Comparison of ENCODE assay signal across 10 cellular contexts in genomic region chr1:117695796-117696505, GRCh38.
DNase-seq lines count a peak whose midpoint lies in the region; ATAC-seq, FAIRE-seq and TF ChIP-seq lines count a peak whose summit lies in the region.
"Had no signal": no experiment of that assay in that cellular context is flagged by ENCODE, and none has a peak within 500 bp of the region (broad histone marks: within the 10 kb centered on the region; RNA-seq: fewer than 3 reads in every experiment).

No MANE protein-coding gene starts in this region.

- H3K4me2 ChIP-seq in astrocyte (ENCODE audit: low read length) = peak overlapping the region; percentile 73

- peak overlapping the region; percentile 83 for H2AFZ ChIP-seq in astrocyte (ENCODE audit: low read depth, low read length)

- 36 to 53% (median 42%) methylated on average over 9 of the region's 9 CpGs for WGBS in heart left ventricle, 4 donors
- 50 to 60% (median 54%) methylated on average over 9 of the region's 9 CpGs for WGBS in psoas muscle, 3 donors

- DNase-seq in AG20443 (ENCODE audit: low spot score) (peak; percentile 76), astrocyte (ENCODE audit: low read depth) (peak; percentile 96), heart left ventricle (peak in 2 of 5 donors; percentile 43 to 44), psoas muscle (peak in 1 of 2 donors; percentile 32), endothelial cell (ENCODE audit: low spot score) (no peak)
- DNase-seq: effector CD8-positive, alpha-beta T cell; nephron progenitor cell had no signal

- H3K27me3 Mint-ChIP-seq in astrocyte (ENCODE audit: low read depth, unreplicated experiment) (peaks cover 8% of the 10 kb centered on the region), endothelial cell (ENCODE audit: unreplicated experiment) (no peaks in the 10 kb centered on the region)

- H3K4me1 Mint-ChIP-seq in astrocyte (ENCODE audit: low read depth, unreplicated experiment) (peaks cover 25% of the 10 kb centered on the region), endothelial cell (ENCODE audit: unreplicated experiment) (no peaks in the 10 kb centered on the region)
- H3K4me1 Mint-ChIP-seq: nephron progenitor cell had no signal

- no peaks in the 10 kb centered on the region for H3K27me3 ChIP-seq in astrocyte (ENCODE audit: insufficient read depth, low read length)
- H3K27me3 ChIP-seq in heart left ventricle = no peaks in the 10 kb centered on the region
- H3K27me3 ChIP-seq in psoas muscle (ENCODE audit: insufficient read depth in 3 of 3, low read length in 2 of 3) = no peaks in the 10 kb centered on the region

- peaks cover 13% of the 10 kb centered on the region for H3K4me1 ChIP-seq in astrocyte (ENCODE audit: insufficient read depth, low read length)
- H3K4me1 ChIP-seq in heart left ventricle = peaks cover 0 to 25% (median 11%) of the 10 kb centered on the region in 12 donors
- H3K4me1 ChIP-seq in psoas muscle = no peaks in the 10 kb centered on the region

- no peak for TF ChIP-seq POLR2A in heart left ventricle (IDR thresholded peaks at IDR 0.05)

- H3K9me3 Mint-ChIP-seq in astrocyte (ENCODE audit: unreplicated experiment) = no peaks in the 10 kb centered on the region
- H3K9me3 Mint-ChIP-seq in endothelial cell (ENCODE audit: unreplicated experiment) = no peaks in the 10 kb centered on the region
- H3K9me3 Mint-ChIP-seq: nephron progenitor cell had no signal

- H3K36me3 Mint-ChIP-seq in astrocyte (ENCODE audit: low read depth, unreplicated experiment) (no peaks in the 10 kb centered on the region), endothelial cell (ENCODE audit: low read depth, unreplicated experiment) (no peaks in the 10 kb centered on the region)

- peak overlapping the region; percentile 84 for H3K27ac ChIP-seq in astrocyte (ENCODE audit: low read depth, low read length)
- H3K27ac ChIP-seq in heart left ventricle = peak overlapping the region in 11 of 12 donors; percentile 31 to 85 (median 66)
- H3K27ac ChIP-seq in psoas muscle = peak overlapping the region; percentile 54

- H4K20me1 ChIP-seq in astrocyte (ENCODE audit: insufficient read depth, low read length) = no peaks in the 10 kb centered on the region

- H3K27ac Mint-ChIP-seq in astrocyte (ENCODE audit: unreplicated experiment) (peak overlapping the region; percentile 100), endothelial cell (ENCODE audit: unreplicated experiment) (no peak overlapping the region)
- H3K27ac Mint-ChIP-seq: nephron progenitor cell had no signal

- peak; percentile 63 for FAIRE-seq in astrocyte (lab: Jason Lieb, UNC)

- H3K4me3 ChIP-seq in astrocyte (ENCODE audit: insufficient read depth, low read depth, low read length) = peak overlapping the region; percentile 4
- H3K4me3 ChIP-seq in heart left ventricle = peak overlapping the region in 2 of 12 donors; percentile 10 to 19
- no peak overlapping the region for H3K4me3 ChIP-seq in psoas muscle

- intact Hi-C loops in heart left ventricle (cut with DNase I) = no loop called here
- intact Hi-C loops in psoas muscle (cut with DNase I) = no loop called here

- H3K4me3 Mint-ChIP-seq in astrocyte (ENCODE audit: unreplicated experiment) (no peak overlapping the region), endothelial cell (ENCODE audit: unreplicated experiment) (no peak overlapping the region)
- H3K4me3 Mint-ChIP-seq: nephron progenitor cell had no signal

- H3K9ac ChIP-seq in astrocyte (ENCODE audit: low read length) = peak overlapping the region; percentile 70

- no peak for TF ChIP-seq CTCF in astrocyte (IDR thresholded peaks at IDR 0.05; ENCODE audit: insufficient read depth, low read depth, low read length)
- TF ChIP-seq CTCF in heart left ventricle (IDR thresholded peaks at IDR 0.05) = no peak
- no peak for TF ChIP-seq CTCF in psoas muscle (IDR thresholded peaks at IDR 0.05)
- TF ChIP-seq CTCF in endothelial cell (IDR thresholded peaks at IDR 0.05; ENCODE audit: unreplicated experiment) = no peak

- H3K9me3 ChIP-seq in astrocyte (ENCODE audit: insufficient read depth, low read depth, low read length) (no peaks in the 10 kb centered on the region), heart left ventricle (no peaks in the 10 kb centered on the region), psoas muscle (no peaks in the 10 kb centered on the region)

- ATAC-seq in heart left ventricle (peak; percentile 57 to 89 (median 84)), psoas muscle (peak; percentile 39 to 54 (median 44)), GM18517 (IDR thresholded peaks at IDR 0.05; ENCODE audit: unreplicated experiment) (no peak), HG03342 (IDR thresholded peaks at IDR 0.05; ENCODE audit: unreplicated experiment) (no peak), HG03045 (IDR thresholded peaks at IDR 0.05; ENCODE audit: unreplicated experiment) (no peak)

- no peaks in the 10 kb centered on the region for H3K79me2 ChIP-seq in astrocyte (ENCODE audit: insufficient read depth, low read length)

- H3K36me3 ChIP-seq in astrocyte (ENCODE audit: insufficient read depth, low read length) (no peaks in the 10 kb centered on the region), heart left ventricle (no peaks in the 10 kb centered on the region), psoas muscle (ENCODE audit: insufficient read depth in 1 of 2, low read depth in 1 of 2) (no peaks in the 10 kb centered on the region)

Comparison
In these comparisons a context has a peak if more than half of its experiments do, and no peak if none do; other contexts are left out.
1. ATAC-seq: peak in heart left ventricle (4 of 4) and psoas muscle (4 of 4); none in GM18517 (single experiment), HG03342 (single experiment) and HG03045 (single experiment).
2. Peak in every context shown above with its lines, with median percentiles within 50 percentile points of each other: H3K27ac ChIP-seq.